ENCODE assay signal across 10 cellular contexts in genomic region chr7:44461387-44461786, GRCh38. TPM values are rescaled to one million over a fixed set of nuclear protein-coding genes. Genes with fewer than 3 reads are reported as not detected.
DNase-seq lines count a peak whose midpoint lies in the region; ATAC-seq, FAIRE-seq and TF ChIP-seq lines count a peak whose summit lies in the region.
"Had no signal": no experiment of that assay in that cellular context is flagged by ENCODE, and none has a peak within 500 bp of the region (broad histone marks: within the 10 kb centered on the region; RNA-seq: fewer than 3 reads in every experiment).

No MANE protein-coding gene starts in this region.

- H4K20me1 ChIP-seq in MM.1S (ENCODE audit: insufficient read depth, low read length) (0 out of 2 replicates have a peak, but pooled peaks cover 3% of the 10 kb centered on the region), osteoblast (ENCODE audit: insufficient read depth, low read length) (peaks cover 8% of the 10 kb centered on the region)

- no peak for FAIRE-seq in GM12892 (lab: Jason Lieb, UNC)

- H3K9me2 ChIP-seq in MM.1S (replicated peaks; ENCODE audit: insufficient read depth, low read length): no peaks in the 10 kb centered on the region

- H3K4me1 ChIP-seq in MM.1S (ENCODE audit: low read length) (peaks cover 37% of the 10 kb centered on the region), osteoblast (ENCODE audit: insufficient read depth, low read length) (peaks cover 30% of the 10 kb centered on the region), upper lobe of right lung (peaks cover 11% of the 10 kb centered on the region)
- H3K4me1 ChIP-seq: right lobe of liver had no signal

- TF ChIP-seq CTCF in MM.1S (IDR thresholded peaks at IDR 0.05; ENCODE audit: low read length) (no peak), osteoblast (IDR thresholded peaks at IDR 0.05; ENCODE audit: extremely low read depth, low read depth, low read length) (no peak), upper lobe of right lung (IDR thresholded peaks at IDR 0.05) (no peak)

- no peaks in the 10 kb centered on the region for H3K27me3 Mint-ChIP-seq in activated naive CD8-positive, alpha-beta T cell treated with anti-CD3 and anti-CD28 coated beads, Interleukin-2, amount 10 ng/mL, durations not matched to agents 7 days and 5 days

- H3K4me1 Mint-ChIP-seq in activated naive CD8-positive, alpha-beta T cell treated with anti-CD3 and anti-CD28 coated beads, Interleukin-2, amount 10 ng/mL, durations not matched to agents 7 days and 5 days: peaks cover 57% of the 10 kb centered on the region

- peak; percentile 31; the same call in 1 of the 2 replicates for TF ChIP-seq POLR2A in GM12892 (IDR thresholded peaks at IDR 0.05; ENCODE audit: low read depth, low read length)

- no peak overlapping the region for H3K9ac ChIP-seq in MM.1S (ENCODE audit: low read length)

- peaks cover 28% of the 10 kb centered on the region for H3F3A ChIP-seq in MM.1S (ENCODE audit: insufficient read depth, low read length)

- H3K9me3 Mint-ChIP-seq in activated naive CD8-positive, alpha-beta T cell treated with anti-CD3 and anti-CD28 coated beads, Interleukin-2, amount 10 ng/mL, durations not matched to agents 7 days and 5 days: no peaks in the 10 kb centered on the region

- H3K27me3 ChIP-seq in MM.1S (replicated peaks; ENCODE audit: insufficient read depth, low read length): no peaks in the 10 kb centered on the region
- H3K27me3 ChIP-seq in osteoblast (ENCODE audit: insufficient read depth, low read length): no peaks in the 10 kb centered on the region
- H3K27me3 ChIP-seq in upper lobe of right lung: no peaks in the 10 kb centered on the region
- H3K27me3 ChIP-seq: right lobe of liver, vagina had no signal

- peak overlapping the region; percentile 94 for H3K27ac Mint-ChIP-seq in activated naive CD8-positive, alpha-beta T cell treated with anti-CD3 and anti-CD28 coated beads, Interleukin-2, amount 10 ng/mL, durations not matched to agents 7 days and 5 days

- H3K27ac ChIP-seq in MM.1S (ENCODE audit: low read length) (peak overlapping the region; percentile 57; the same call in 1 of the 2 replicates), osteoblast (ENCODE audit: low read depth, low read length) (peak overlapping the region; percentile 6), upper lobe of right lung (no peak overlapping the region)
- H3K27ac ChIP-seq: right lobe of liver, vagina had no signal

- peaks cover 31% of the 10 kb centered on the region for H3K36me3 Mint-ChIP-seq in activated naive CD8-positive, alpha-beta T cell treated with anti-CD3 and anti-CD28 coated beads, Interleukin-2, amount 10 ng/mL, durations not matched to agents 7 days and 5 days

- intact Hi-C loops in upper lobe of right lung (cut with DNase I): no loop called here

- peak; percentile 84 for ATAC-seq in activated naive CD8-positive, alpha-beta T cell treated with anti-CD3 and anti-CD28 coated beads, Interleukin-2, amount 10 ng/mL, durations not matched to agents 7 days and 5 days (ENCODE audit: low read depth)
- no peak for ATAC-seq in HG02610 (IDR thresholded peaks at IDR 0.05; ENCODE audit: unreplicated experiment)
- no peak for ATAC-seq in HG03457 (IDR thresholded peaks at IDR 0.05; ENCODE audit: unreplicated experiment)
- ATAC-seq in upper lobe of right lung: no peak

- POLR2A ChIA-PET in activated naive CD8-positive, alpha-beta T cell treated with anti-CD3 and anti-CD28 coated beads, Interleukin-2, amount 10 ng/mL, durations not matched to agents 7 days and 5 days (lab: Charles Lee): interaction anchor here (0.8 to 1.9 kb wide), 6 partner anchors 9 to 203 kb away, joined by 3 to 7 read pairs (median 5); partner anchors contain the start of genes DDX56 and NUDCD3

- H3K4me3 ChIP-seq in MM.1S (ENCODE audit: low read length): peak overlapping the region; percentile 8; the same call in 1 of the 2 replicates
- H3K4me3 ChIP-seq in osteoblast (ENCODE audit: insufficient read depth, low read length): no peak overlapping the region
- no peak overlapping the region for H3K4me3 ChIP-seq in upper lobe of right lung
- H3K4me3 ChIP-seq: right lobe of liver, vagina had no signal

- H2AFZ ChIP-seq in MM.1S (ENCODE audit: low read length): no peak overlapping the region
- no peak overlapping the region for H2AFZ ChIP-seq in osteoblast (ENCODE audit: low read length)

- H3K4me2 ChIP-seq in MM.1S (ENCODE audit: low read depth, low read length) (peak overlapping the region; percentile 65), osteoblast (ENCODE audit: insufficient read depth, low read length) (peak overlapping the region; percentile 8)

- no peaks in the 10 kb centered on the region for H3K36me3 ChIP-seq in MM.1S (replicated peaks; ENCODE audit: insufficient read depth, low read length)
- H3K36me3 ChIP-seq in osteoblast (ENCODE audit: insufficient read depth, low read length): no peaks in the 10 kb centered on the region
- H3K36me3 ChIP-seq in upper lobe of right lung: peaks cover 5% of the 10 kb centered on the region
- H3K36me3 ChIP-seq: vagina had no signal

- H3K79me2 ChIP-seq in MM.1S (ENCODE audit: low read length): peaks cover 97% of the 10 kb centered on the region
- peaks cover 77% of the 10 kb centered on the region for H3K79me2 ChIP-seq in osteoblast (ENCODE audit: insufficient read depth, low read length)

- H3K4me3 Mint-ChIP-seq in activated naive CD8-positive, alpha-beta T cell treated with anti-CD3 and anti-CD28 coated beads, Interleukin-2, amount 10 ng/mL, durations not matched to agents 7 days and 5 days: peak overlapping the region; percentile 80

- no peak for DNase-seq in GM12892 (ENCODE audit: insufficient read length)
- peak; percentile 29 for DNase-seq in MM.1S
- DNase-seq in activated naive CD8-positive, alpha-beta T cell treated with anti-CD3 and anti-CD28 coated beads, Interleukin-2, amount 10 ng/mL, durations not matched to agents 7 days and 5 days: no peak
- no peak for DNase-seq in osteoblast (ENCODE audit: insufficient read length, low spot score, missing footprints)
- no peak for DNase-seq in upper lobe of right lung
- DNase-seq: NCI-H2029, right lobe of liver had no signal

- H3K9me3 ChIP-seq in MM.1S (replicated peaks; ENCODE audit: insufficient read depth, low read length) (no peaks in the 10 kb centered on the region), osteoblast (ENCODE audit: low read depth, low read length) (no peaks in the 10 kb centered on the region), upper lobe of right lung (no peaks in the 10 kb centered on the region)
- H3K9me3 ChIP-seq: right lobe of liver, vagina had no signal

RNA-seq across cellular contexts. Expression of gene NUDCD3, which starts 29.1 kb away (rescaled TPM):
- 36.7 TPM for polyA plus RNA-seq in GM12892 (2012; ENCODE audit: missing spikeins)
- total RNA-seq in activated naive CD8-positive, alpha-beta T cell treated with anti-CD3 and anti-CD28 coated beads, Interleukin-2, amount 10 ng/mL, durations not matched to agents 7 days and 5 days: 100 to 1,000 TPM in 1 of 2 experiments, 10 to 100 TPM in 1; 99.1 to 113 TPM
- total RNA-seq in osteoblast: 44.2 and 54.3 TPM in 2 replicates
- total RNA-seq in upper lobe of right lung: 91.0 TPM
